13 cellular contexts compared by ENCODE assay signal in the genomic region with DNA sequence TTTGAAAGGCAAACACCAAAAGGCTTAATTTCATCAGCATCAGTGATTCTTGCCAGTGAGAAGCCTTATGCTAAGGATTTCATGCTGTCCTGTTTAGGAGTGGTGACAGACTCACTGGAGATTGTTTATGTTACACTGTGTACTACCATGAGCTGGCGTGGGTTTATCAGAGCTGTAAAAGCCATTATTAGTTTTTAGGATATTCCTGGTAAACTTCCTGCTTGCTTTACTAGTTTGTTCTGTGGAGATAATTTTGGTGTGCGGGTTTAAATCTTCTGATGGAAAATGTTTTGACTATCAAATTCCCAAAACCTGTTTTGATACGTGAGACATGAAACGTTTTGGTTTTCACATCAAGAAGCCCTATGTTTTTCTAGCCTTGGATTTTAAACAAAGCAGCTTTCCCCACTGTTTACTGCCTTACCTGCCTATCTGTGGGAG. TPM values are rescaled to one million over a fixed set of nuclear protein-coding genes. Genes with fewer than 3 reads are reported as not detected.
DNase-seq lines count a peak whose midpoint lies in the region; ATAC-seq and TF ChIP-seq lines count a peak whose summit lies in the region.
"Had no signal": no experiment of that assay in that cellular context is flagged by ENCODE, and none has a peak within 500 bp of the region (broad histone marks: within the 10 kb centered on the region; RNA-seq: fewer than 3 reads in every experiment).

No MANE protein-coding gene starts in this region.

- H3K4me2 ChIP-seq in mesenchymal stem cell (ENCODE audit: low read length, poor library complexity, severe bottlenecking), result no peak overlapping the region

- H2BK12ac ChIP-seq in mesenchymal stem cell (ENCODE audit: low read length in 2 of 2), result no peak overlapping the region

- no peak overlapping the region for H4K8ac ChIP-seq in mesenchymal stem cell (ENCODE audit: low read length)

- H3K18ac ChIP-seq in mesenchymal stem cell (ENCODE audit: low read depth in 1 of 2, low read length in 2 of 2), result peak overlapping the region in 1 of 2 experiments; percentile 67

- H3K9me3 ChIP-seq in mesenchymal stem cell (ENCODE audit: control insufficient read depth, low read length), result no peaks in the 10 kb centered on the region
- H3K9me3 ChIP-seq in vagina, result no peaks in the 10 kb centered on the region
- H3K9me3 ChIP-seq: esophagus muscularis mucosa, testis had no signal

- H2AK5ac ChIP-seq in mesenchymal stem cell (ENCODE audit: low read length, severe bottlenecking), result no peak overlapping the region

- TF ChIP-seq POLR2A in vagina (IDR thresholded peaks at IDR 0.05), result no peak

- H3K9ac ChIP-seq in mesenchymal stem cell (ENCODE audit: low read length), result peak overlapping the region; percentile 3

- peaks cover 16% of the 10 kb centered on the region for H3K79me1 ChIP-seq in mesenchymal stem cell (replicated peaks; ENCODE audit: low read length, poor library complexity, severe bottlenecking)

- ATAC-seq in Right ventricle myocardium superior (ENCODE audit: poor library complexity), result peak; percentile 44
- no peak for ATAC-seq in GM18498 (IDR thresholded peaks at IDR 0.05; ENCODE audit: unreplicated experiment)

- H3K27ac ChIP-seq in epithelial cell of prostate (peak overlapping the region; percentile 72), mesenchymal stem cell (ENCODE audit: low read length, poor library complexity, severe bottlenecking) (no peak overlapping the region), vagina (peak overlapping the region; percentile 5)
- H3K27ac ChIP-seq: testis had no signal

- H3K23ac ChIP-seq in mesenchymal stem cell (ENCODE audit: low read length in 2 of 2), result no peak overlapping the region

- H3K4ac ChIP-seq in mesenchymal stem cell (ENCODE audit: low read depth in 1 of 2, low read length in 2 of 2), result no peak overlapping the region

- intact Hi-C loops in Right ventricle myocardium superior (cut with DNase I), result no loop called here
- intact Hi-C loops in cardiac septum (cut with DNase I), result no loop called here
- intact Hi-C loops in vagina (cut with DNase I), result no loop called here

- H3K27me3 ChIP-seq in mesenchymal stem cell (ENCODE audit: control insufficient read depth in 1 of 2, insufficient read depth in 1 of 2, low read length in 2 of 2) (no peaks in the 10 kb centered on the region), vagina (no peaks in the 10 kb centered on the region)
- H3K27me3 ChIP-seq: esophagus muscularis mucosa, testis had no signal

- no peak overlapping the region for H2BK15ac ChIP-seq in mesenchymal stem cell (ENCODE audit: low read depth, poor library complexity, severe bottlenecking)

- H2BK5ac ChIP-seq in mesenchymal stem cell (ENCODE audit: low read depth, low read length, poor library complexity, severe bottlenecking), result no peak overlapping the region

- 0% methylated on average over 1 of the region's 4 CpGs for WGBS in mesenchymal stem cell

- H3K4me1 ChIP-seq in mesenchymal stem cell (ENCODE audit: control insufficient read depth, insufficient read depth, low read depth, low read length) (peaks cover 6% of the 10 kb centered on the region), vagina (peaks cover 56% of the 10 kb centered on the region)

- no peak overlapping the region for H2AFZ ChIP-seq in mesenchymal stem cell (ENCODE audit: low read depth, low read length)

- no peak overlapping the region for H2BK120ac ChIP-seq in mesenchymal stem cell (ENCODE audit: low read depth, low read length)

- H3K4me3 ChIP-seq in mesenchymal stem cell (ENCODE audit: insufficient read depth in 1 of 2, low read depth in 1 of 2, low read length in 2 of 2) (no peak overlapping the region), vagina (no peak overlapping the region)
- H3K4me3 ChIP-seq: esophagus muscularis mucosa, testis had no signal

- H3K36me3 ChIP-seq in mesenchymal stem cell (ENCODE audit: control insufficient read depth in 1 of 2, insufficient read depth in 2 of 2, low read depth in 1 of 2, low read length in 2 of 2) (peaks cover 10 to 19% of the 10 kb centered on the region in 2 experiments), vagina (peaks cover 0 to 3% of the 10 kb centered on the region in 2 donors)

- H4K91ac ChIP-seq in mesenchymal stem cell (ENCODE audit: low read length), result no peak overlapping the region

- no peak for TF ChIP-seq CTCF in vagina (IDR thresholded peaks at IDR 0.05)

- no peak overlapping the region for H3K14ac ChIP-seq in mesenchymal stem cell (ENCODE audit: low read length in 2 of 2)

- DNase-seq in Right ventricle myocardium superior (no peak), cardiac septum (ENCODE audit: low spot score) (no peak), epithelial cell of prostate (ENCODE audit: low read depth, low spot score) (no peak), mesenchymal stem cell (peak; percentile 89), vagina (ENCODE audit: extremely low spot score in 2 of 2) (no peak), amygdala (lab: John Stamatoyannopoulos, UW) (no peak)
- no peak for DNase-seq in activated CD4-positive, alpha-beta T cell treated with anti-CD3 and anti-CD28 coated beads, Interleukin-2, amount 50 U/mL, for 48 hours
- DNase-seq: activated CD4-positive, alpha-beta memory T cell treated with anti-CD3 and anti-CD28 coated beads for 36 hours; NCI-H1105; NCI-H446; testis had no signal

RNA-seq across cellular contexts. Expression of a gene that starts 15.2 kb away (rescaled TPM):
- total RNA-seq in Right ventricle myocardium superior, result 292 TPM
- total RNA-seq in cardiac septum, result 219 TPM
- 47.8 TPM for polyA plus RNA-seq in mesenchymal stem cell (2013, experiment 1 of 2)
- polyA plus RNA-seq in mesenchymal stem cell (2013, experiment 2 of 2), result 46.7 TPM
- 101 TPM for total RNA-seq in vagina
